In genomic region chr9:93058357-93059096, GRCh38 we compare ENCODE assay signal across 8 cellular contexts. TPM values are rescaled to one million over a fixed set of nuclear protein-coding genes. Genes with fewer than 3 reads are reported as not detected.
DNase-seq lines count a peak whose midpoint lies in the region; ATAC-seq and TF ChIP-seq lines count a peak whose summit lies in the region.

TSS of gene SUSD3 (plus strand) at chr9:93058701. CDS start at chr9:93058743, 42 bp downstream.

- peaks cover 55% of the 10 kb centered on the region for H3K4me1 Mint-ChIP-seq in WTC11

- H3K9me3 ChIP-seq in lower lobe of right lung, result no peaks in the 10 kb centered on the region

- peaks cover 18% of the 10 kb centered on the region for H3K27me3 Mint-ChIP-seq in WTC11 (ENCODE audit: low read depth)

- TF ChIP-seq CTCF in WTC11 (IDR thresholded peaks at IDR 0.05) (no peak), lower lobe of right lung (IDR thresholded peaks at IDR 0.05) (no peak)

- H3K4me3 Mint-ChIP-seq in WTC11, result peak within 1 kb of the TSS; percentile 68

- intact Hi-C loops in lower lobe of right lung (cut with DNase I), result no loop called here

- no peaks in the 10 kb centered on the region for H3K27me3 ChIP-seq in lower lobe of right lung (ENCODE audit: low read depth)

- peaks cover 56% of the 10 kb centered on the region for H3K4me1 ChIP-seq in lower lobe of right lung

- DNase-seq in AG20443 (ENCODE audit: low spot score) (peak; percentile 55), WTC11 (ENCODE audit: low spot score) (peak; percentile 89), cerebellum (ENCODE audit: low spot score) (peak; percentile 44), lower lobe of right lung (peak; percentile 81), KG1 (lab: John Stamatoyannopoulos, UW) (no peak)
- DNase-seq in stimulated activated CD8-positive, alpha-beta memory T cell treated with anti-CD3 and anti-CD28 coated beads, Interleukin-2, amount 100 ng/mL, for 48 hours (ENCODE audit: low read depth in 2 of 2), result peak; percentile 47 to 61

- no peaks in the 10 kb centered on the region for H3K9me3 Mint-ChIP-seq in WTC11

- POLR2A ChIA-PET in WTC11 (lab: Charles Lee), result interaction anchor here (1.0 kb wide), 1 partner anchor 51 kb away, joined by 3 read pairs; no protein-coding TSS in a partner anchor

- no peaks in the 10 kb centered on the region for H3K36me3 ChIP-seq in lower lobe of right lung

- H3K36me3 Mint-ChIP-seq in WTC11, result no peaks in the 10 kb centered on the region

- H3K4me3 ChIP-seq in lower lobe of right lung, result peak within 1 kb of the TSS; percentile 64

- H3K27ac Mint-ChIP-seq in WTC11, result no peak within 1 kb of the TSS

- CTCF ChIA-PET in WTC11 (lab: Charles Lee), result interaction anchor here (0.8 to 2.4 kb wide), 5 partner anchors 21 to 95 kb away, joined by 3 to 9 read pairs (median 4); no protein-coding TSS in a partner anchor

- peak within 1 kb of the TSS; percentile 73 for H3K27ac ChIP-seq in lower lobe of right lung

- ATAC-seq in GM19043 (IDR thresholded peaks at IDR 0.05; ENCODE audit: low read depth, unreplicated experiment) (peak; percentile 43), HG03439 (IDR thresholded peaks at IDR 0.05; ENCODE audit: unreplicated experiment) (peak; percentile 39), WTC11 (peak; percentile 87), lower lobe of right lung (peak; percentile 83 to 85)

TF ChIP-seq in WTC11, 78 proteins besides CTCF, POLR2A, EP300 and RAD21:
- no peak for TF ChIP-seq ARID4B (CRISPR knock-in tag; IDR thresholded peaks at IDR 0.05; ENCODE audit: borderline replicate concordance)
- peak; percentile 71 for TF ChIP-seq SP1 (CRISPR knock-in tag; conservative IDR thresholded peaks at IDR 0.05)
- TF ChIP-seq HMGXB4 (CRISPR knock-in tag; IDR thresholded peaks at IDR 0.05), result peak; percentile 48; the same call in 1 of the 2 replicates

RNA-seq across cellular contexts. Expression of gene SUSD3, which starts in this region (rescaled TPM):
- total RNA-seq in WTC11 (2021) (11.5 to 13.2 TPM (median 11.9 TPM) in 3 replicates), cerebellum (0.45 TPM), lower lobe of right lung (5.3 TPM)

Comparison
In these comparisons a context has a peak if more than half of its experiments do, and no peak if none do; other contexts are left out.
1. Peak in DNase-seq in cerebellum; RNA of the gene not detected or under 1 TPM.